23 cellular contexts compared by ENCODE assay signal in genomic region chr19:18875726-18876125, GRCh38. TPM values are rescaled to one million over a fixed set of nuclear protein-coding genes. Genes with fewer than 3 reads are reported as not detected.
"Had no signal": no experiment of that assay in that cellular context is flagged by ENCODE, and none has a peak within 500 bp of the region (broad histone marks: within the 10 kb centered on the region; RNA-seq: fewer than 3 reads in every experiment).

No MANE protein-coding gene starts in this region.

- H3K4me3 ChIP-seq: adrenal gland, left lung, mucosa of descending colon, sigmoid colon, suprapubic skin, upper lobe of left lung had no signal

- H3K27me3 Mint-ChIP-seq: activated T-helper 17 cell treated with anti-CD3 and anti-CD28 coated beads, Interleukin-2, amount 50 U/mL, for 72 hours; central memory CD8-positive, alpha-beta T cell had no signal

- H3K27ac ChIP-seq: adrenal gland, left lung, sigmoid colon, suprapubic skin, upper lobe of left lung, VCaP had no signal

- DNase-seq: activated CD4-positive, alpha-beta T cell treated with anti-CD3 and anti-CD28 coated beads for 4 hours; activated CD8-positive, alpha-beta memory T cell treated with anti-CD3 and anti-CD28 coated beads, Interleukin-2, amount 50 U/mL, for 48 hours; activated CD8-positive, alpha-beta T cell treated with anti-CD3 and anti-CD28 coated beads, Interleukin-2, amount 10 ng/mL, durations not matched to agents 7 days and 5 days; activated naive CD4-positive, alpha-beta T cell treated with anti-CD3 and anti-CD28 coated beads, Interleukin-2, amount 10 ng/mL, durations not matched to agents 7 days and 5 days; adrenal gland; dermis blood vessel endothelial cell; erythroblast; foreskin melanocyte; head of caudate nucleus; mucosa of descending colon; sigmoid colon; stimulated activated CD4-positive, alpha-beta T cell treated with anti-CD3 and anti-CD28 coated beads, Interleukin-2, amount 100 ng/mL, for 48 hours; stimulated activated naive CD4-positive, alpha-beta T cell treated with Interleukin-2 at 50 U/mL for 16 hours; T-cell; T1000; upper lobe of left lung had no signal

- H3K27ac Mint-ChIP-seq: activated CD8-positive, alpha-beta T cell treated with anti-CD3 and anti-CD28 coated beads, Interleukin-2, amount 10 ng/mL, durations not matched to agents 7 days and 5 days; activated naive CD4-positive, alpha-beta T cell treated with anti-CD3 and anti-CD28 coated beads, Interleukin-2, amount 10 ng/mL, durations not matched to agents 7 days and 5 days; activated T-helper 17 cell treated with anti-CD3 and anti-CD28 coated beads, Interleukin-2, amount 50 U/mL, for 72 hours; nephron; T-cell had no signal

- H3K9me3 ChIP-seq: adrenal gland, left lung, mucosa of descending colon, sigmoid colon, suprapubic skin, upper lobe of left lung had no signal

- H3K4me1 Mint-ChIP-seq: activated T-helper 17 cell treated with anti-CD3 and anti-CD28 coated beads, Interleukin-2, amount 50 U/mL, for 72 hours; brain had no signal

- H3K36me3 ChIP-seq: adrenal gland, left lung, sigmoid colon, suprapubic skin, upper lobe of left lung had no signal

- H3K9me3 Mint-ChIP-seq: activated naive CD4-positive, alpha-beta T cell treated with anti-CD3 and anti-CD28 coated beads, Interleukin-2, amount 10 ng/mL, durations not matched to agents 7 days and 5 days; activated T-helper 17 cell treated with anti-CD3 and anti-CD28 coated beads, Interleukin-2, amount 50 U/mL, for 72 hours; central memory CD8-positive, alpha-beta T cell; T-cell had no signal

- H3K4me3 Mint-ChIP-seq: activated CD8-positive, alpha-beta T cell treated with anti-CD3 and anti-CD28 coated beads, Interleukin-2, amount 10 ng/mL, durations not matched to agents 7 days and 5 days; activated naive CD4-positive, alpha-beta T cell treated with anti-CD3 and anti-CD28 coated beads, Interleukin-2, amount 10 ng/mL, durations not matched to agents 7 days and 5 days; activated T-helper 17 cell treated with anti-CD3 and anti-CD28 coated beads, Interleukin-2, amount 50 U/mL, for 72 hours; brain; central memory CD8-positive, alpha-beta T cell; nephron; T-cell had no signal

RNA-seq across cellular contexts. Expression of gene CERS1, which starts 20.2 kb away (rescaled TPM):
- total RNA-seq: activated CD8-positive, alpha-beta T cell treated with anti-CD3 and anti-CD28 coated beads, Interleukin-2, amount 10 ng/mL, durations not matched to agents 7 days and 5 days; activated T-helper 17 cell treated with anti-CD3 and anti-CD28 coated beads, Interleukin-2, amount 50 U/mL, for 72 hours had no signal
